In genomic region chr15:65400760-65401606, GRCh38 we compare ENCODE assay signal across 8 cellular contexts. TPM values are rescaled to one million over a fixed set of nuclear protein-coding genes. Genes with fewer than 3 reads are reported as not detected.
DNase-seq lines count a peak whose midpoint lies in the region; ATAC-seq and TF ChIP-seq lines count a peak whose summit lies in the region.

No MANE protein-coding gene starts in this region.

- POLR2A ChIA-PET in PC-9 (lab: Charles Lee; ENCODE audit: unreplicated experiment): no interaction called here

- H3K9me3 ChIP-seq in DOHH2 (ENCODE audit: control insufficient read depth, insufficient read depth, low read length) (no peaks in the 10 kb centered on the region), PC-9 (ENCODE audit: insufficient read depth, low read depth) (no peaks in the 10 kb centered on the region), trophoblast cell (ENCODE audit: insufficient read depth, low read depth, low read length) (peaks cover 1% of the 10 kb centered on the region)

- H3K36me3 ChIP-seq in DOHH2 (ENCODE audit: control insufficient read depth, low read length) (no peaks in the 10 kb centered on the region), PC-9 (ENCODE audit: low read depth) (no peaks in the 10 kb centered on the region), trophoblast cell (ENCODE audit: control insufficient read depth in 1 of 2, insufficient read depth in 2 of 2, low read length in 2 of 2) (no peaks in the 10 kb centered on the region)

- H2AFZ ChIP-seq in PC-9: no peak overlapping the region
- peak overlapping the region; percentile 30 for H2AFZ ChIP-seq in trophoblast cell (ENCODE audit: insufficient read depth, low read length, poor library complexity)

- peaks cover 36% of the 10 kb centered on the region for H3K4me1 Mint-ChIP-seq in glutamatergic neuron (ENCODE audit: low read depth, unreplicated experiment)

- no peak for ATAC-seq in GM18511 (IDR thresholded peaks at IDR 0.05; ENCODE audit: unreplicated experiment)
- no peak for ATAC-seq in GM19328 (IDR thresholded peaks at IDR 0.05; ENCODE audit: unreplicated experiment)

- H3K18ac ChIP-seq in trophoblast cell (ENCODE audit: low read length): no peak overlapping the region

- intact Hi-C loops in PC-9 (cut with micrococcal nuclease; ENCODE audit: unreplicated experiment): loop anchor here (1.0 to 10.0 kb wide), 2 partner anchors 83 to 434 kb away; no protein-coding TSS in a partner anchor

- no peak overlapping the region for H2AK5ac ChIP-seq in trophoblast cell (ENCODE audit: low read length)

- H4K20me1 ChIP-seq in DOHH2 (ENCODE audit: control insufficient read depth, insufficient read depth, low read depth, low read length): 0 out of 2 replicates have a peak, but pooled peaks cover 3% of the 10 kb centered on the region
- H4K20me1 ChIP-seq in PC-9 (ENCODE audit: insufficient read depth): no peaks in the 10 kb centered on the region

- H3K14ac ChIP-seq in trophoblast cell (ENCODE audit: low read length): no peak overlapping the region

- H3K4me1 ChIP-seq in DOHH2 (ENCODE audit: control insufficient read depth, low read length) (peaks cover 12% of the 10 kb centered on the region), PC-9 (replicated peaks; ENCODE audit: insufficient read depth) (no peaks in the 10 kb centered on the region), trophoblast cell (ENCODE audit: control insufficient read depth in 1 of 2, insufficient read depth in 2 of 2, low read length in 2 of 2) (peaks cover 5% of the 10 kb centered on the region in 2 experiments)

- H3K27me3 ChIP-seq in DOHH2 (ENCODE audit: control insufficient read depth, low read length) (peaks cover 14% of the 10 kb centered on the region), PC-9 (ENCODE audit: insufficient read depth, low read depth) (no peaks in the 10 kb centered on the region), trophoblast cell (ENCODE audit: insufficient read depth, low read length) (peaks cover 13% of the 10 kb centered on the region)

- H3K27ac Mint-ChIP-seq in glutamatergic neuron (ENCODE audit: unreplicated experiment): peak overlapping the region; percentile 95

- H3K9ac ChIP-seq in trophoblast cell (ENCODE audit: low read length): no peak overlapping the region

- no peaks in the 10 kb centered on the region for H3K36me3 Mint-ChIP-seq in glutamatergic neuron (ENCODE audit: unreplicated experiment)

- peaks cover 14% of the 10 kb centered on the region for H3K27me3 Mint-ChIP-seq in glutamatergic neuron (ENCODE audit: unreplicated experiment)

- DNase-seq in LNCaP clone FGC (ENCODE audit: low read depth): peak; percentile 23
- peak in 1 of 2 experiments; percentile 60 for DNase-seq in PC-9
- peak in 3 of 4 experiments; percentile 8 to 28 (median 8) for DNase-seq in activated naive CD4-positive, alpha-beta T cell (lab: John Stamatoyannopoulos, UW)
- peak; percentile 85 for DNase-seq in glutamatergic neuron
- peak; percentile 41 to 78 for DNase-seq in trophoblast cell

- H3K27ac ChIP-seq in DOHH2 (ENCODE audit: low read depth, low read length): no peak overlapping the region
- H3K27ac ChIP-seq in PC-9: no peak overlapping the region
- no peak overlapping the region for H3K27ac ChIP-seq in trophoblast cell (ENCODE audit: low read depth, low read length)

- H3K9me3 Mint-ChIP-seq in glutamatergic neuron (ENCODE audit: unreplicated experiment): peaks cover 1% of the 10 kb centered on the region

- H3K79me1 ChIP-seq in trophoblast cell (ENCODE audit: low read length): no peaks in the 10 kb centered on the region

- H3K4ac ChIP-seq in trophoblast cell (ENCODE audit: low read depth, low read length): no peak overlapping the region

- H4K8ac ChIP-seq in trophoblast cell (ENCODE audit: low read depth, low read length): peak overlapping the region; percentile 25

- no peaks in the 10 kb centered on the region for H3K9me2 ChIP-seq in DOHH2 (replicated peaks; ENCODE audit: control insufficient read depth, low read length)
- H3K9me2 ChIP-seq in PC-9 (ENCODE audit: insufficient read depth): no peaks in the 10 kb centered on the region

- BruUV-seq in PC-9 (replicated peaks; lab: Mats Ljungman, UMichigan): no TSS peak

- no peak overlapping the region for H2BK5ac ChIP-seq in trophoblast cell (ENCODE audit: low read depth, low read length, poor library complexity)

- H3K79me2 ChIP-seq in DOHH2 (ENCODE audit: control insufficient read depth, low read length): no peaks in the 10 kb centered on the region
- H3K79me2 ChIP-seq in PC-9 (ENCODE audit: low read depth): no peaks in the 10 kb centered on the region
- no peaks in the 10 kb centered on the region for H3K79me2 ChIP-seq in trophoblast cell (ENCODE audit: control insufficient read depth, insufficient read depth, low read length, poor library complexity)

- peak overlapping the region; percentile 30 for H3K4me3 Mint-ChIP-seq in glutamatergic neuron (ENCODE audit: unreplicated experiment)

- 0 out of 2 replicates have a peak overlapping the region, but pooled peaks have one; percentile 20 for H3K4me2 ChIP-seq in DOHH2 (ENCODE audit: low read length)
- H3K4me2 ChIP-seq in PC-9: no peak overlapping the region
- H3K4me2 ChIP-seq in trophoblast cell (ENCODE audit: low read length): peak overlapping the region; percentile 41

- H4K12ac ChIP-seq in trophoblast cell (ENCODE audit: low read depth, low read length): peak overlapping the region; percentile 26

- H3K23ac ChIP-seq in trophoblast cell (ENCODE audit: low read length): no peak overlapping the region

- WGBS in trophoblast cell (ENCODE audit: extremely low coverage, insufficient coverage, insufficient read length): no CpG with 5 or more reads among the region's 11 CpGs

- H2BK120ac ChIP-seq in trophoblast cell (ENCODE audit: insufficient read depth, low read length, poor library complexity): no peak overlapping the region

- CTCF ChIA-PET in PC-9 (lab: Charles Lee): interaction anchor here (0.5 to 0.8 kb wide), 6 partner anchors 15 to 821 kb away, joined by 3 to 9 read pairs (median 4); no protein-coding TSS in a partner anchor

- H3K4me3 ChIP-seq in DOHH2 (ENCODE audit: low read length) (no peak overlapping the region), LNCaP clone FGC (ENCODE audit: low read depth, low read length) (no peak overlapping the region), PC-9 (no peak overlapping the region), trophoblast cell (ENCODE audit: low read depth, low read length) (no peak overlapping the region)

- H4K91ac ChIP-seq in trophoblast cell (ENCODE audit: low read depth, low read length): peak overlapping the region; percentile 33

- peak overlapping the region; percentile 38 for H2BK12ac ChIP-seq in trophoblast cell (ENCODE audit: low read length)

- H3F3A ChIP-seq in DOHH2 (ENCODE audit: control insufficient read depth, insufficient read depth) (no peaks in the 10 kb centered on the region), PC-9 (ENCODE audit: insufficient read depth, low read depth) (no peaks in the 10 kb centered on the region)

- peak; percentile 73 for TF ChIP-seq CTCF in DOHH2 (IDR thresholded peaks at IDR 0.05; ENCODE audit: low read depth, low read length, poor library complexity, severe bottlenecking)
- TF ChIP-seq CTCF in LNCaP clone FGC (IDR thresholded peaks at IDR 0.05; ENCODE audit: control insufficient read depth, extremely low read depth, insufficient read depth): peak; percentile 89
- TF ChIP-seq CTCF in PC-9 (conservative IDR thresholded peaks at IDR 0.05): peak; percentile 70
- peak; percentile 78 for TF ChIP-seq CTCF in glutamatergic neuron (IDR thresholded peaks at IDR 0.05; ENCODE audit: partially characterized antibody, unreplicated experiment)

RNA-seq across cellular contexts. Expression of gene IGDCC4, which starts 21.8 kb away (rescaled TPM):
- 0.10 and 0.31 TPM in 2 replicates for total RNA-seq in PC-9 (2021)
- total RNA-seq in glutamatergic neuron (ENCODE audit: unreplicated experiment): 53.9 TPM
- 2.7 and 2.9 TPM in 2 replicates for polyA plus RNA-seq in trophoblast cell (2013)

RNA-seq across cellular contexts. Expression of gene IGDCC3, which starts 23.2 kb away (rescaled TPM):
- 0.22 and 0.38 TPM in 2 replicates for total RNA-seq in PC-9 (2021)
- 342 TPM for total RNA-seq in glutamatergic neuron (ENCODE audit: unreplicated experiment)
- polyA plus RNA-seq in trophoblast cell (2013): 144 and 157 TPM in 2 replicates

Comparison
In these comparisons a context has a peak if more than half of its experiments do, and no peak if none do; other contexts are left out.
1. RNA of gene IGDCC4, which starts 21.8 kb away (total RNA-seq): 53.9 TPM in glutamatergic neuron (single experiment); 0.10 to 0.31 TPM in PC-9; every median in the first group is over 10 times any median in the second.
2. RNA of gene IGDCC3, which starts 23.2 kb away (total RNA-seq): 342 TPM in glutamatergic neuron (single experiment); 0.22 to 0.38 TPM in PC-9; every median in the first group is over 100 times any median in the second.
3. Peak in every context shown above with its lines, with median percentiles within 50 percentile points of each other: CTCF ChIP-seq.